In the genomic region with DNA sequence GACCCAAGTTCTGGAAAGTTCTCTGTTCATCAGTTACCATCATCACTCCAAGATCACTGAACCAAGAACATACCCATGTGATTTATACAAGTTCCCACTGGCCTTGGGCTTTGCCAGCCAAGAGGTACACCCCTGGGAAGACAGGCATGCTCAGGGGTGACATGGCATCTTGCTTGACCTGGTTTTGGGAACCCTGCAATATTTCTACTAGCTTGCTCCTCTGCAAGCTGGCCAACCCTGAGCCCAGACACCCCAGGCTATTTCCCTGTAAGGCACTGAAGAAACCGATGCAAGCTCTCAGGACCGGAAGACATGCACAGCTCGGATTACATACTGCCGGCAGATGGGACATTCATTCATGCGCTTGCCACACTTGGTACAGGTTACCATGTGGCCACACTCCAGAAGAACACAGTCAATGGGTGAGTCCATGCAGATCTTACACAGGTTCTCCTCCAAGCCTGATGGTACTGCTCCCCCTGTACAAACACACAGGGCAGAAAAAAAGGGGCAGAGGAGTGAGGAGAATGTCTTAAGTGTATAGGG, we compare ENCODE assay signal across 11 cellular contexts. TPM values are rescaled to one million over a fixed set of nuclear protein-coding genes. Genes with fewer than 3 reads are reported as not detected.
A peak's percentile ranks its signal among the peaks of the same experiment; 100 is the strongest.
DNase-seq lines count a peak whose midpoint lies in the region; ATAC-seq and TF ChIP-seq lines count a peak whose summit lies in the region.
"Had no signal": no experiment of that assay in that cellular context is flagged by ENCODE, and none has a peak within 500 bp of the region (broad histone marks: within the 10 kb centered on the region; RNA-seq: fewer than 3 reads in every experiment).

No MANE protein-coding gene starts in this region.

- peak overlapping the region; percentile 33 for H3K27ac ChIP-seq in cingulate gyrus (ENCODE audit: low read depth, low read length)
- peak overlapping the region; percentile 42 to 66 (median 52) for H3K27ac ChIP-seq in gastrocnemius medialis
- H3K27ac ChIP-seq in ascending aorta, result no peak overlapping the region
- H3K27ac ChIP-seq: lower lobe of right lung, skin epidermis had no signal

- H3K4me3 ChIP-seq in gastrocnemius medialis, result no peak overlapping the region
- H3K4me3 ChIP-seq in ascending aorta, result no peak overlapping the region
- H3K4me3 ChIP-seq: lower lobe of right lung, skin epidermis had no signal

- no peaks in the 10 kb centered on the region for H3K27me3 Mint-ChIP-seq in activated T-cell treated with anti-CD3 and anti-CD28 coated beads, Interleukin-2, amount 50 U/mL, for 72 hours (ENCODE audit: low read depth)

- intact Hi-C loops in gastrocnemius medialis (cut with DNase I; ENCODE audit: low total_unique reads), result loop anchor here (2.0 to 5.0 kb wide), 2 partner anchors 31 to 51 kb away; a partner anchor contains a TSS
- intact Hi-C loops in ascending aorta (cut with DNase I), result no loop called here

- H3K9me3 Mint-ChIP-seq in activated T-cell treated with anti-CD3 and anti-CD28 coated beads, Interleukin-2, amount 50 U/mL, for 72 hours, result no peaks in the 10 kb centered on the region

- no peak for TF ChIP-seq POLR2A in gastrocnemius medialis (IDR thresholded peaks at IDR 0.05)

- in situ Hi-C loops in gastrocnemius medialis (cut with MboI; ENCODE audit: low sequenced_read_pairs in 4 of 4), result no loop called here

- H3K4me1 ChIP-seq in gastrocnemius medialis, result peaks cover 12 to 17% of the 10 kb centered on the region in 2 donors
- H3K4me1 ChIP-seq in ascending aorta, result no peaks in the 10 kb centered on the region
- H3K4me1 ChIP-seq: lower lobe of right lung had no signal

- DNase-seq in activated T-cell treated with anti-CD3 and anti-CD28 coated beads, Interleukin-2, amount 50 U/mL, for 72 hours, result no peak
- no peak for DNase-seq in activated T-cell treated with anti-CD3 and anti-CD28 coated beads for 4 hours
- DNase-seq in NCI-H2171 (lab: John Stamatoyannopoulos, UW), result peak; percentile 70
- DNase-seq in gastrocnemius medialis, result peak; percentile 63 to 87
- no peak for DNase-seq in stimulated activated naive CD8-positive, alpha-beta T cell treated with anti-CD3 and anti-CD28 coated beads, Interleukin-15, Interleukin-2, amounts not matched to agents 100 U/mL and 50 U/mL, for 24 hours
- no peak for DNase-seq in ascending aorta (ENCODE audit: low spot score in 2 of 2)
- DNase-seq in stimulated activated CD4-positive, alpha-beta T cell treated with anti-CD3 and anti-CD28 coated beads, Interleukin-12 subunit alpha, Interleukin-12 subunit beta, amount 100 ng/mL, for 4 hours, result no peak
- DNase-seq: effector CD8-positive, alpha-beta T cell; lower lobe of right lung had no signal

- no peaks in the 10 kb centered on the region for H3K9me3 ChIP-seq in gastrocnemius medialis
- H3K9me3 ChIP-seq in ascending aorta, result no peaks in the 10 kb centered on the region
- H3K9me3 ChIP-seq: lower lobe of right lung had no signal

- no peak overlapping the region for H3K4me3 Mint-ChIP-seq in activated T-cell treated with anti-CD3 and anti-CD28 coated beads, Interleukin-2, amount 50 U/mL, for 72 hours

- no peaks in the 10 kb centered on the region for H3K27me3 ChIP-seq in gastrocnemius medialis
- no peaks in the 10 kb centered on the region for H3K27me3 ChIP-seq in ascending aorta

- no peak for ATAC-seq in activated T-cell treated with anti-CD3 and anti-CD28 coated beads, Interleukin-2, amount 50 U/mL, for 72 hours (replicated peaks in 1 of 2)
- ATAC-seq in gastrocnemius medialis, result peak; percentile 98 to 99
- ATAC-seq in stimulated activated naive CD8-positive, alpha-beta T cell treated with anti-CD3 and anti-CD28 coated beads, Interleukin-15, Interleukin-2, amounts not matched to agents 100 U/mL and 50 U/mL, for 24 hours, result no peak
- ATAC-seq: lower lobe of right lung had no signal

- peak overlapping the region; percentile 44 for H3K27ac Mint-ChIP-seq in activated T-cell treated with anti-CD3 and anti-CD28 coated beads, Interleukin-2, amount 50 U/mL, for 72 hours

- H3K36me3 ChIP-seq in gastrocnemius medialis (peaks cover 0 to 39% of the 10 kb centered on the region in 2 donors), ascending aorta (peaks cover 43 to 75% of the 10 kb centered on the region in 2 donors)

- no peaks in the 10 kb centered on the region for H3K4me1 Mint-ChIP-seq in activated T-cell treated with anti-CD3 and anti-CD28 coated beads, Interleukin-2, amount 50 U/mL, for 72 hours (ENCODE audit: low read depth)

- TF ChIP-seq CTCF in gastrocnemius medialis (IDR thresholded peaks at IDR 0.05 in 4 of 5, conservative IDR thresholded peaks at IDR 0.05 in 1 of 5) (no peak), ascending aorta (IDR thresholded peaks at IDR 0.05) (no peak)

- peaks cover 7 to 12% of the 10 kb centered on the region in 2 donors for H3K36me3 Mint-ChIP-seq in activated T-cell treated with anti-CD3 and anti-CD28 coated beads, Interleukin-2, amount 50 U/mL, for 72 hours (ENCODE audit: insufficient read depth in 2 of 2)

RNA-seq across cellular contexts. Expression of a gene that starts 31.4 kb away (rescaled TPM):
- total RNA-seq in activated T-cell treated with anti-CD3 and anti-CD28 coated beads, Interleukin-2, amount 50 U/mL, for 72 hours, result 10 to 100 TPM; 39.1 to 44.0 TPM
- total RNA-seq in gastrocnemius medialis, result 10 to 100 TPM; 16.9 to 25.4 (median 21.5) TPM
- total RNA-seq in ascending aorta, result 24.5 TPM

RNA-seq across cellular contexts. Expression of a gene that starts 50.4 kb away (rescaled TPM):
- 10 to 100 TPM; 27.7 to 28.0 TPM for total RNA-seq in activated T-cell treated with anti-CD3 and anti-CD28 coated beads, Interleukin-2, amount 50 U/mL, for 72 hours
- 10 to 100 TPM in 1 of 4 donors, 1 to 10 TPM in 3; 6.0 to 11.0 (median 7.2) TPM for total RNA-seq in gastrocnemius medialis
- total RNA-seq in ascending aorta, result 1.9 TPM

RNA-seq across cellular contexts. Expression of a gene that starts 50.5 kb away (rescaled TPM):
- 1 to 10 TPM; 2.8 to 3.4 TPM for total RNA-seq in activated T-cell treated with anti-CD3 and anti-CD28 coated beads, Interleukin-2, amount 50 U/mL, for 72 hours
- 1 to 10 TPM; 1.4 to 5.4 (median 2.8) TPM for total RNA-seq in gastrocnemius medialis
- not detected for total RNA-seq in ascending aorta

RNA-seq across cellular contexts. Expression of a gene that starts 51.8 kb away (rescaled TPM):
- 10 to 100 TPM; 47.7 to 50.0 TPM for total RNA-seq in activated T-cell treated with anti-CD3 and anti-CD28 coated beads, Interleukin-2, amount 50 U/mL, for 72 hours
- 10 to 100 TPM; 17.4 to 65.7 (median 35.0) TPM for total RNA-seq in gastrocnemius medialis
- total RNA-seq in ascending aorta, result 20.0 TPM

Comparison
In these comparisons a context has a peak if more than half of its experiments do, and no peak if none do; other contexts are left out.
1. ATAC-seq: peak in gastrocnemius medialis (2 of 2); none in activated T-cell treated with anti-CD3 and anti-CD28 coated beads, Interleukin-2, amount 50 U/mL, for 72 hours (0 of 2) and stimulated activated naive CD8-positive, alpha-beta T cell treated with anti-CD3 and anti-CD28 coated beads, Interleukin-15, Interleukin-2, amounts not matched to agents 100 U/mL and 50 U/mL, for 24 hours (single experiment).
2. DNase-seq: peak in NCI-H2171 (single experiment) and gastrocnemius medialis (2 of 2); none in activated T-cell treated with anti-CD3 and anti-CD28 coated beads, Interleukin-2, amount 50 U/mL, for 72 hours (0 of 2), activated T-cell treated with anti-CD3 and anti-CD28 coated beads for 4 hours (single experiment), stimulated activated naive CD8-positive, alpha-beta T cell treated with anti-CD3 and anti-CD28 coated beads, Interleukin-15, Interleukin-2, amounts not matched to agents 100 U/mL and 50 U/mL, for 24 hours (single experiment), ascending aorta (0 of 2) and stimulated activated CD4-positive, alpha-beta T cell treated with anti-CD3 and anti-CD28 coated beads, Interleukin-12 subunit alpha, Interleukin-12 subunit beta, amount 100 ng/mL, for 4 hours (single experiment).
3. H3K27ac ChIP-seq: peak in cingulate gyrus (single experiment) and gastrocnemius medialis (4 of 4); none in ascending aorta (0 of 2).